Comparison of ENCODE assay signal across 20 cellular contexts in genomic region chr2:45460825-45461224, GRCh38.
DNase-seq lines count a peak whose midpoint lies in the region; ATAC-seq and TF ChIP-seq lines count a peak whose summit lies in the region.
"Had no signal": no experiment of that assay in that cellular context is flagged by ENCODE, and none has a peak within 500 bp of the region (broad histone marks: within the 10 kb centered on the region; RNA-seq: fewer than 3 reads in every experiment).

No MANE protein-coding gene starts in this region.

- H3K4me1 ChIP-seq in osteoblast (ENCODE audit: insufficient read depth, low read length) (peaks cover 14% of the 10 kb centered on the region), suprapubic skin (peaks cover 11% of the 10 kb centered on the region)

- DNase-seq in Caki2 (ENCODE audit: low read depth) = peak; percentile 64
- DNase-seq in T-helper 17 cell = no peak
- DNase-seq in left colon = peak in 1 of 2 donors; percentile 9
- peak; percentile 17 for DNase-seq in osteoblast (ENCODE audit: insufficient read length, low spot score, missing footprints)
- no peak for DNase-seq in suprapubic skin (ENCODE audit: low spot score in 2 of 2)
- no peak for DNase-seq in NOMO-1 treated with DMSO at 0.1 percent for 48 hours (lab: John Stamatoyannopoulos, UW; ENCODE audit: unreplicated experiment)
- no peak for DNase-seq in NCI-H748 treated with DMSO at 0.1 percent for 48 hours (lab: John Stamatoyannopoulos, UW)
- DNase-seq: AML-193; Caco-2; CD4-positive, alpha-beta T cell; CD8-positive, alpha-beta T cell; DMS 273 treated with DMSO at 0.1 percent for 48 hours; DMS79 treated with DMSO at 0.1 percent for 48 hours; GF-D8 had no signal

- peaks cover 5% of the 10 kb centered on the region for H3K36me3 Mint-ChIP-seq in T-helper 17 cell (ENCODE audit: low read depth)

- H3K9me3 ChIP-seq in T-helper 17 cell (ENCODE audit: control insufficient read depth, low read length, poor library complexity, severe bottlenecking) (no peaks in the 10 kb centered on the region), osteoblast (ENCODE audit: low read depth, low read length) (no peaks in the 10 kb centered on the region), suprapubic skin (no peaks in the 10 kb centered on the region)
- H3K9me3 ChIP-seq: A549; BLaER1 treated with 17β-estradiol and CSF1 and Interleukin-3, amounts not matched to agents 10 nM and 100 nM; Caco-2 had no signal

- H3K79me2 ChIP-seq in osteoblast (ENCODE audit: insufficient read depth, low read length) = no peaks in the 10 kb centered on the region

- H3K27me3 Mint-ChIP-seq in T-helper 17 cell = no peaks in the 10 kb centered on the region
- H3K27me3 Mint-ChIP-seq: B cell; CD4-positive, alpha-beta T cell had no signal

- TF ChIP-seq CTCF in osteoblast (IDR thresholded peaks at IDR 0.05; ENCODE audit: extremely low read depth, low read depth, low read length) = no peak
- no peak for TF ChIP-seq CTCF in suprapubic skin (IDR thresholded peaks at IDR 0.05)

- no peak overlapping the region for H3K4me3 Mint-ChIP-seq in T-helper 17 cell
- H3K4me3 Mint-ChIP-seq: B cell; CD4-positive, alpha-beta T cell; CD8-positive, alpha-beta T cell had no signal

- H3K27ac ChIP-seq in osteoblast (ENCODE audit: low read depth, low read length) (no peak overlapping the region), suprapubic skin (no peak overlapping the region)
- H3K27ac ChIP-seq: 22Rv1; A549; BLaER1 treated with 17β-estradiol and CSF1 and Interleukin-3, amounts not matched to agents 10 nM and 100 nM; C4-2B had no signal

- TF ChIP-seq EP300 in suprapubic skin (IDR thresholded peaks at IDR 0.05) = no peak

- H4K20me1 ChIP-seq in osteoblast (ENCODE audit: insufficient read depth, low read length) = no peaks in the 10 kb centered on the region
- H4K20me1 ChIP-seq: BLaER1 treated with 17β-estradiol and CSF1 and Interleukin-3, amounts not matched to agents 10 nM and 100 nM had no signal

- H3K4me2 ChIP-seq in osteoblast (ENCODE audit: insufficient read depth, low read length) = no peak overlapping the region
- H3K4me2 ChIP-seq: A549; BLaER1 treated with 17β-estradiol and CSF1 and Interleukin-3, amounts not matched to agents 10 nM and 100 nM had no signal

- no peaks in the 10 kb centered on the region for H3K36me3 ChIP-seq in osteoblast (ENCODE audit: insufficient read depth, low read length)
- no peaks in the 10 kb centered on the region for H3K36me3 ChIP-seq in suprapubic skin

- no peak overlapping the region for H2AFZ ChIP-seq in osteoblast (ENCODE audit: low read length)

- H3K4me1 Mint-ChIP-seq in T-helper 17 cell = peaks cover 2% of the 10 kb centered on the region
- H3K4me1 Mint-ChIP-seq: B cell had no signal

- H3K4me3 ChIP-seq in osteoblast (ENCODE audit: insufficient read depth, low read length) (no peak overlapping the region), suprapubic skin (no peak overlapping the region)
- H3K4me3 ChIP-seq: A549; BLaER1 treated with 17β-estradiol and CSF1 and Interleukin-3, amounts not matched to agents 10 nM and 100 nM had no signal

- intact Hi-C loops in left colon (cut with DNase I, micrococcal nuclease) = no loop called here

- in situ Hi-C loops in Caki2 (cut with HindIII; ENCODE audit: low pct_unique_long_range_greater_than_20kb, low sequenced_read_pairs) = no loop called here

- TF ChIP-seq POLR2A in suprapubic skin (IDR thresholded peaks at IDR 0.05) = no peak

- WGBS in suprapubic skin = 93% methylated on average over 6 of the region's 6 CpGs

- H3K27ac Mint-ChIP-seq in T-helper 17 cell = peak overlapping the region; percentile 25
- H3K27ac Mint-ChIP-seq: B cell; CD4-positive, alpha-beta T cell; CD8-positive, alpha-beta T cell had no signal

- ATAC-seq in T-helper 17 cell (no peak), left colon (peak; percentile 62), HG03521 (IDR thresholded peaks at IDR 0.05; ENCODE audit: unreplicated experiment) (no peak)
- ATAC-seq: A549; CD8-positive, alpha-beta T cell had no signal

- no peaks in the 10 kb centered on the region for H3K27me3 ChIP-seq in osteoblast (ENCODE audit: insufficient read depth, low read length)
- H3K27me3 ChIP-seq in suprapubic skin = no peaks in the 10 kb centered on the region
- H3K27me3 ChIP-seq: BLaER1 treated with 17β-estradiol and CSF1 and Interleukin-3, amounts not matched to agents 10 nM and 100 nM had no signal

Comparison
In these comparisons a context has a peak if more than half of its experiments do, and no peak if none do; other contexts are left out.
1. DNase-seq: peak in Caki2 (single experiment) and osteoblast (single experiment); none in T-helper 17 cell (0 of 3), suprapubic skin (0 of 2), NOMO-1 treated with DMSO at 0.1 percent for 48 hours (single experiment) and NCI-H748 treated with DMSO at 0.1 percent for 48 hours (single experiment).